In the genomic region with DNA sequence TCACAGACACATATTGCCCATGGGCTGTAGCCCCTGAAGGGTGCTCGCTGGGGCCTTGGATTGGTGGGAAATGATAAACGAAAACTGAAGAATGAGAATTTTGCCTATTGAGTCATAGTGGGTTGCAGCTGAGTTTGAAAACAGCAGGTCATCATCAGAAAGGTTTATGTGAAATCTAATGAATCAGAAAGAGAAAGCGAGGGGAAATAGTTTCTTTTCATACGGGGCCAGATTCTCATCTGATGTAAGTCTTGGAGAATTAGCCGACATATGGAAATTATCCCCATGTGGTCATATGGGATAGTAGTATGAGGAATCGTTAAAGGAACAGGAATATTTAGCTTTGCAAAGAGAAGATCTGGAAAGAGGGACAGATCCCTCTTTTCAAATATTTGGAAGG, we compare ENCODE assay signal across 21 cellular contexts.
A peak's percentile ranks its signal among the peaks of the same experiment; 100 is the strongest.
DNase-seq lines count a peak whose midpoint lies in the region; ATAC-seq lines count a peak whose summit lies in the region.
"Had no signal": no experiment of that assay in that cellular context is flagged by ENCODE, and none has a peak within 500 bp of the region (broad histone marks: within the 10 kb centered on the region; RNA-seq: fewer than 3 reads in every experiment).

No MANE protein-coding gene starts in this region.

- CTCF ChIA-PET in activated naive CD4-positive, alpha-beta T cell treated with anti-CD3 and anti-CD28 coated beads for 36 hours (lab: Charles Lee), result no interaction called here

- H3K27ac ChIP-seq in Karpas-422 (ENCODE audit: low read length), result no peak overlapping the region
- H3K27ac ChIP-seq: BLaER1, stomach had no signal

- no peak overlapping the region for H3K4me2 ChIP-seq in Karpas-422 (ENCODE audit: low read depth, low read length, poor library complexity, severe bottlenecking)
- H3K4me2 ChIP-seq: BLaER1 had no signal

- no peak overlapping the region for H2AFZ ChIP-seq in Karpas-422 (ENCODE audit: low read length)

- no peaks in the 10 kb centered on the region for H3K9me2 ChIP-seq in Karpas-422 (replicated peaks; ENCODE audit: insufficient read depth, low read length)

- H3K4me1 ChIP-seq in adipocyte (ENCODE audit: control insufficient read depth, insufficient read depth, low read length) (no peaks in the 10 kb centered on the region), Karpas-422 (ENCODE audit: low read length) (peaks cover 4% of the 10 kb centered on the region)
- H3K4me1 ChIP-seq: BLaER1, Caco-2, HAP-1, stomach had no signal

- no peak overlapping the region for H3K4me3 Mint-ChIP-seq in activated naive CD4-positive, alpha-beta T cell treated with anti-CD3 and anti-CD28 coated beads for 36 hours
- H3K4me3 Mint-ChIP-seq: type B pancreatic cell had no signal

- no peaks in the 10 kb centered on the region for H4K20me1 ChIP-seq in Karpas-422 (ENCODE audit: insufficient read depth, low read depth, low read length)
- H4K20me1 ChIP-seq: BLaER1 had no signal

- H3K36me3 Mint-ChIP-seq in activated naive CD4-positive, alpha-beta T cell treated with anti-CD3 and anti-CD28 coated beads for 36 hours (ENCODE audit: low read depth), result no peaks in the 10 kb centered on the region
- H3K36me3 Mint-ChIP-seq: type B pancreatic cell had no signal

- DNase-seq in GM04504 (ENCODE audit: low read depth) (peak; percentile 35), adipocyte (ENCODE audit: low read depth) (peak; percentile 41), fibroblast of peridontal ligament (ENCODE audit: extremely low read depth) (peak; percentile 89), smooth muscle cell of the brain vasculature (ENCODE audit: low read depth, low spot score) (peak; percentile 51), Karpas-422 (no peak), T-helper 1 cell (no peak)
- DNase-seq in activated naive CD4-positive, alpha-beta T cell treated with anti-CD3 and anti-CD28 coated beads for 36 hours, result no peak
- DNase-seq: activated T-cell treated with anti-CD3 and anti-CD28 coated beads, Interleukin-2, amount 50 U/mL, for 1 hour; Caco-2; NCI-H1436 treated with DMSO at 0.1 percent for 48 hours; NCI-H2171 treated with DMSO at 0.1 percent for 48 hours; occipital lobe; stimulated activated CD4-positive, alpha-beta T cell treated with anti-CD3 and anti-CD28 coated beads, Interleukin-12 subunit alpha, Interleukin-12 subunit beta, amount 100 ng/mL, for 4 hours; stimulated activated CD4-positive, alpha-beta T cell treated with anti-CD3 and anti-CD28 coated beads, Interleukin-4, amount 100 ng/mL, for 4 hours; stomach; T-helper 9 cell had no signal

- no peak for ATAC-seq in HG02870 (IDR thresholded peaks at IDR 0.05; ENCODE audit: unreplicated experiment)
- ATAC-seq: K562 had no signal

- H3K27me3 ChIP-seq in adipocyte (replicated peaks; ENCODE audit: control insufficient read depth, insufficient read depth, low read length), result no peaks in the 10 kb centered on the region
- no peaks in the 10 kb centered on the region for H3K27me3 ChIP-seq in Karpas-422 (ENCODE audit: low read length)
- H3K27me3 ChIP-seq: BLaER1, stomach had no signal

- no peaks in the 10 kb centered on the region for H3K9me3 Mint-ChIP-seq in activated naive CD4-positive, alpha-beta T cell treated with anti-CD3 and anti-CD28 coated beads for 36 hours
- H3K9me3 Mint-ChIP-seq: type B pancreatic cell had no signal

- intact Hi-C loops in activated naive CD4-positive, alpha-beta T cell treated with anti-CD3 and anti-CD28 coated beads for 36 hours (cut with micrococcal nuclease), result no loop called here

- H3K36me3 ChIP-seq in adipocyte (ENCODE audit: control insufficient read depth, insufficient read depth, low read length, severe bottlenecking) (no peaks in the 10 kb centered on the region), Karpas-422 (ENCODE audit: insufficient read depth, low read length) (no peaks in the 10 kb centered on the region)
- H3K36me3 ChIP-seq: BLaER1, HAP-1, stomach had no signal

- no peaks in the 10 kb centered on the region for H3K27me3 Mint-ChIP-seq in activated naive CD4-positive, alpha-beta T cell treated with anti-CD3 and anti-CD28 coated beads for 36 hours (ENCODE audit: low read depth)
- H3K27me3 Mint-ChIP-seq: type B pancreatic cell had no signal

- H3K9me3 ChIP-seq in adipocyte (ENCODE audit: control insufficient read depth, low read length), result peaks cover 10% of the 10 kb centered on the region
- no peaks in the 10 kb centered on the region for H3K9me3 ChIP-seq in Karpas-422 (ENCODE audit: low read length)
- H3K9me3 ChIP-seq: BLaER1, Caco-2, HAP-1, stomach had no signal

- H3K27ac Mint-ChIP-seq in activated naive CD4-positive, alpha-beta T cell treated with anti-CD3 and anti-CD28 coated beads for 36 hours, result no peak overlapping the region
- H3K27ac Mint-ChIP-seq: type B pancreatic cell had no signal

- no peaks in the 10 kb centered on the region for H3K4me1 Mint-ChIP-seq in activated naive CD4-positive, alpha-beta T cell treated with anti-CD3 and anti-CD28 coated beads for 36 hours (ENCODE audit: low read depth)

- no peaks in the 10 kb centered on the region for H3K79me2 ChIP-seq in Karpas-422 (ENCODE audit: low read length)

- H3K4me3 ChIP-seq in adipocyte (ENCODE audit: low read length) (no peak overlapping the region), Karpas-422 (ENCODE audit: low read length) (no peak overlapping the region)
- H3K4me3 ChIP-seq: BLaER1, HAP-1, K562, stomach had no signal

- no peak overlapping the region for H3K9ac ChIP-seq in adipocyte (ENCODE audit: low read length)
- H3K9ac ChIP-seq in Karpas-422 (ENCODE audit: low read length), result no peak overlapping the region
- H3K9ac ChIP-seq: BLaER1 had no signal

Comparison
In these comparisons a context has a peak if more than half of its experiments do, and no peak if none do; other contexts are left out.
1. DNase-seq: peak in GM04504 (single experiment), adipocyte (single experiment), fibroblast of peridontal ligament (single experiment) and smooth muscle cell of the brain vasculature (single experiment); none in Karpas-422 (single experiment), T-helper 1 cell (0 of 5) and activated naive CD4-positive, alpha-beta T cell treated with anti-CD3 and anti-CD28 coated beads for 36 hours (single experiment).